ENCODE assay signal across 8 cellular contexts in genomic region chr11:2419638-2420501, GRCh38.
DNase-seq lines count a peak whose midpoint lies in the region; ATAC-seq and FAIRE-seq lines count a peak whose summit lies in the region.

No MANE protein-coding gene starts in this region.

- no peaks in the 10 kb centered on the region for H3K4me1 Mint-ChIP-seq in stimulated activated effector memory CD8-positive, alpha-beta T cell treated with anti-CD3 and anti-CD28 coated beads, Interleukin-12 subunit alpha, Interleukin-12 subunit beta, amount 100 ng/mL, for 72 hours

- no peaks in the 10 kb centered on the region for H3K36me3 Mint-ChIP-seq in stimulated activated effector memory CD8-positive, alpha-beta T cell treated with anti-CD3 and anti-CD28 coated beads, Interleukin-12 subunit alpha, Interleukin-12 subunit beta, amount 100 ng/mL, for 72 hours

- no peak overlapping the region for H3K27ac Mint-ChIP-seq in stimulated activated effector memory CD8-positive, alpha-beta T cell treated with anti-CD3 and anti-CD28 coated beads, Interleukin-12 subunit alpha, Interleukin-12 subunit beta, amount 100 ng/mL, for 72 hours

- H3K9me3 Mint-ChIP-seq in stimulated activated effector memory CD8-positive, alpha-beta T cell treated with anti-CD3 and anti-CD28 coated beads, Interleukin-12 subunit alpha, Interleukin-12 subunit beta, amount 100 ng/mL, for 72 hours = no peaks in the 10 kb centered on the region

- DNase-seq in AG08396 (ENCODE audit: low spot score) (peak; percentile 93), GM19239 (ENCODE audit: insufficient read length, low spot score) (peak; percentile 88), NCI-H69 (lab: John Stamatoyannopoulos, UW) (peak; percentile 85), midbrain (lab: John Stamatoyannopoulos, UW) (peak; percentile 73)
- DNase-seq in activated CD8-positive, alpha-beta memory T cell treated with anti-CD3 and anti-CD28 coated beads for 48 hours (ENCODE audit: low read depth in 2 of 3, low spot score in 2 of 3) = peak in 2 of 3 experiments; percentile 22 to 45
- peak; percentile 66 to 83 for DNase-seq in stimulated activated effector memory CD8-positive, alpha-beta T cell treated with anti-CD3 and anti-CD28 coated beads, Interleukin-12 subunit alpha, Interleukin-12 subunit beta, amount 100 ng/mL, for 72 hours (ENCODE audit: low spot score in 2 of 2)

- ATAC-seq in stimulated activated effector memory CD8-positive, alpha-beta T cell treated with anti-CD3 and anti-CD28 coated beads, Interleukin-12 subunit alpha, Interleukin-12 subunit beta, amount 100 ng/mL, for 72 hours = peak; percentile 54
- ATAC-seq in HG03045 (IDR thresholded peaks at IDR 0.05; ENCODE audit: unreplicated experiment) = no peak

- FAIRE-seq in GM19239 (lab: Jason Lieb, UNC) = peak; percentile 72
- FAIRE-seq in endometrium (lab: Jason Lieb, UNC) = peak; percentile 78

- H3K4me3 Mint-ChIP-seq in stimulated activated effector memory CD8-positive, alpha-beta T cell treated with anti-CD3 and anti-CD28 coated beads, Interleukin-12 subunit alpha, Interleukin-12 subunit beta, amount 100 ng/mL, for 72 hours = no peak overlapping the region

Comparison
In these comparisons a context has a peak if more than half of its experiments do, and no peak if none do; other contexts are left out.
1. DNase-seq: peak in every context shown above with its lines; median percentile 93 in AG08396; 88 in GM19239; 85 in NCI-H69; 74 in stimulated activated effector memory CD8-positive, alpha-beta T cell treated with anti-CD3 and anti-CD28 coated beads, Interleukin-12 subunit alpha, Interleukin-12 subunit beta, amount 100 ng/mL, for 72 hours; 73 in midbrain; 34 in activated CD8-positive, alpha-beta memory T cell treated with anti-CD3 and anti-CD28 coated beads for 48 hours.